Comparison of ENCODE assay signal across 20 cellular contexts in genomic region chr16:7345423-7345822, GRCh38. TPM values are rescaled to one million over a fixed set of nuclear protein-coding genes. Genes with fewer than 3 reads are reported as not detected.
"Had no signal": no experiment of that assay in that cellular context is flagged by ENCODE, and none has a peak within 500 bp of the region (broad histone marks: within the 10 kb centered on the region; RNA-seq: fewer than 3 reads in every experiment).

No MANE protein-coding gene starts in this region.

- H3K4me3 Mint-ChIP-seq: activated naive CD4-positive, alpha-beta T cell treated with anti-CD3 and anti-CD28 coated beads, Interleukin-2, amount 10 ng/mL, durations not matched to agents 7 days and 5 days; central memory CD8-positive, alpha-beta T cell; effector memory CD8-positive, alpha-beta T cell; natural killer cell; stimulated activated naive B cell treated with anti-CD40 and anti-IgM and Interleukin-4, amounts not matched to agents 10 μg/mL and 1 μg/mL and 100 μg/mL, for 72 hours had no signal

- H3K4me3 ChIP-seq: mucosa of descending colon, right lobe of liver, spleen, tibial nerve had no signal

- H3K9me3 ChIP-seq: mucosa of descending colon, right lobe of liver had no signal

- H3K4me1 ChIP-seq: right lobe of liver, spleen, tibial nerve had no signal

- H3K36me3 Mint-ChIP-seq: activated naive CD4-positive, alpha-beta T cell treated with anti-CD3 and anti-CD28 coated beads, Interleukin-2, amount 10 ng/mL, durations not matched to agents 7 days and 5 days; natural killer cell; stimulated activated naive B cell treated with anti-CD40 and anti-IgM and Interleukin-4, amounts not matched to agents 10 μg/mL and 1 μg/mL and 100 μg/mL, for 72 hours had no signal

- H3K27ac Mint-ChIP-seq: activated naive CD4-positive, alpha-beta T cell treated with anti-CD3 and anti-CD28 coated beads, Interleukin-2, amount 10 ng/mL, durations not matched to agents 7 days and 5 days; activated T-helper 2 cell treated with anti-CD3 and anti-CD28 coated beads, Interferon-gamma antibody, Interleukin-2, Interleukin-4, amounts not matched to agents 10 μg/mL and 5 μg/mL and 100 μg/mL, durations not matched to agents 14 hours and 24 hours and 36 hours; effector memory CD8-positive, alpha-beta T cell; natural killer cell; stimulated activated naive B cell treated with anti-CD40 and anti-IgM and Interleukin-4, amounts not matched to agents 10 μg/mL and 1 μg/mL and 100 μg/mL, for 72 hours had no signal

- DNase-seq: activated CD4-positive, alpha-beta T cell treated with anti-CD3 and anti-CD28 coated beads for 48 hours; activated CD8-positive, alpha-beta memory T cell treated with anti-CD3 and anti-CD28 coated beads for 24 hours; activated naive CD4-positive, alpha-beta T cell treated with anti-CD3 and anti-CD28 coated beads, Interleukin-2, amount 10 ng/mL, durations not matched to agents 7 days and 5 days; effector memory CD8-positive, alpha-beta T cell; erythroblast; left cardiac atrium; mammary epithelial cell; mucosa of descending colon; natural killer cell; right lobe of liver; spleen; stimulated activated CD4-positive, alpha-beta T cell treated with anti-CD3 and anti-CD28 coated beads, Interleukin-1b, Interleukin-23, amount 100 ng/mL, for 48 hours; stimulated activated naive B cell treated with anti-CD40 and anti-IgM and Interleukin-4, amounts not matched to agents 10 μg/mL and 1 μg/mL and 100 μg/mL, for 72 hours; T-helper 1 cell; WERI-Rb-1 had no signal

- H3K27me3 Mint-ChIP-seq: activated naive CD4-positive, alpha-beta T cell treated with anti-CD3 and anti-CD28 coated beads, Interleukin-2, amount 10 ng/mL, durations not matched to agents 7 days and 5 days; central memory CD8-positive, alpha-beta T cell; effector memory CD8-positive, alpha-beta T cell; stimulated activated naive B cell treated with anti-CD40 and anti-IgM and Interleukin-4, amounts not matched to agents 10 μg/mL and 1 μg/mL and 100 μg/mL, for 72 hours had no signal

- H3K4me1 Mint-ChIP-seq: activated naive CD4-positive, alpha-beta T cell treated with anti-CD3 and anti-CD28 coated beads, Interleukin-2, amount 10 ng/mL, durations not matched to agents 7 days and 5 days; central memory CD8-positive, alpha-beta T cell; natural killer cell; stimulated activated naive B cell treated with anti-CD40 and anti-IgM and Interleukin-4, amounts not matched to agents 10 μg/mL and 1 μg/mL and 100 μg/mL, for 72 hours had no signal

- H3K27me3 ChIP-seq: right lobe of liver, spleen, tibial nerve had no signal

- H3K27ac ChIP-seq: right lobe of liver, spleen, tibial nerve, WERI-Rb-1 had no signal

- H3K36me3 ChIP-seq: right lobe of liver, spleen, tibial nerve, WERI-Rb-1 had no signal

RNA-seq across cellular contexts. Expression of gene RBFOX1, which starts 12.8 kb away (rescaled TPM):
- total RNA-seq: activated T-helper 2 cell treated with anti-CD3 and anti-CD28 coated beads, Interferon-gamma antibody, Interleukin-2, Interleukin-4, amounts not matched to agents 10 μg/mL and 5 μg/mL and 100 μg/mL, durations not matched to agents 14 hours and 24 hours and 36 hours; glomerular endothelial cell; mammary epithelial cell; natural killer cell; posterior vena cava; spleen had no signal
- polyA plus RNA-seq: mammary epithelial cell had no signal
